2 cellular contexts compared by ENCODE assay signal in genomic region chr13:41313659-41314197, GRCh38.
TF ChIP-seq lines count a peak whose summit lies in the region.

No MANE protein-coding gene starts in this region.

TF ChIP-seq in A549, 52 proteins besides CTCF, POLR2A, EP300 and RAD21:
- TF ChIP-seq, protein P1, sequence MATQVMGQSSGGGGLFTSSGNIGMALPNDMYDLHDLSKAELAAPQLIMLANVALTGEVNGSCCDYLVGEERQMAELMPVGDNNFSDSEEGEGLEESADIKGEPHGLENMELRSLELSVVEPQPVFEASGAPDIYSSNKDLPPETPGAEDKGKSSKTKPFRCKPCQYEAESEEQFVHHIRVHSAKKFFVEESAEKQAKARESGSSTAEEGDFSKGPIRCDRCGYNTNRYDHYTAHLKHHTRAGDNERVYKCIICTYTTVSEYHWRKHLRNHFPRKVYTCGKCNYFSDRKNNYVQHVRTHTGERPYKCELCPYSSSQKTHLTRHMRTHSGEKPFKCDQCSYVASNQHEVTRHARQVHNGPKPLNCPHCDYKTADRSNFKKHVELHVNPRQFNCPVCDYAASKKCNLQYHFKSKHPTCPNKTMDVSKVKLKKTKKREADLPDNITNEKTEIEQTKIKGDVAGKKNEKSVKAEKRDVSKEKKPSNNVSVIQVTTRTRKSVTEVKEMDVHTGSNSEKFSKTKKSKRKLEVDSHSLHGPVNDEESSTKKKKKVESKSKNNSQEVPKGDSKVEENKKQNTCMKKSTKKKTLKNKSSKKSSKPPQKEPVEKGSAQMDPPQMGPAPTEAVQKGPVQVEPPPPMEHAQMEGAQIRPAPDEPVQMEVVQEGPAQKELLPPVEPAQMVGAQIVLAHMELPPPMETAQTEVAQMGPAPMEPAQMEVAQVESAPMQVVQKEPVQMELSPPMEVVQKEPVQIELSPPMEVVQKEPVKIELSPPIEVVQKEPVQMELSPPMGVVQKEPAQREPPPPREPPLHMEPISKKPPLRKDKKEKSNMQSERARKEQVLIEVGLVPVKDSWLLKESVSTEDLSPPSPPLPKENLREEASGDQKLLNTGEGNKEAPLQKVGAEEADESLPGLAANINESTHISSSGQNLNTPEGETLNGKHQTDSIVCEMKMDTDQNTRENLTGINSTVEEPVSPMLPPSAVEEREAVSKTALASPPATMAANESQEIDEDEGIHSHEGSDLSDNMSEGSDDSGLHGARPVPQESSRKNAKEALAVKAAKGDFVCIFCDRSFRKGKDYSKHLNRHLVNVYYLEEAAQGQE (IDR thresholded peaks at IDR 0.05) = no peak

TF ChIP-seq in WTC11, 78 proteins besides CTCF, POLR2A, EP300 and RAD21 (continued from another document):
- TF ChIP-seq RORB (CRISPR knock-in tag; IDR thresholded peaks at IDR 0.05) = no peak
- no peak for TF ChIP-seq NFATC4 (CRISPR knock-in tag; IDR thresholded peaks at IDR 0.05)
- TF ChIP-seq NR3C1 (CRISPR knock-in tag; conservative IDR thresholded peaks at IDR 0.05; ENCODE audit: low read depth) = no peak
- no peak for TF ChIP-seq SOX15 (CRISPR knock-in tag; IDR thresholded peaks at IDR 0.05)
- TF ChIP-seq STAT6 (CRISPR knock-in tag; conservative IDR thresholded peaks at IDR 0.05; ENCODE audit: low read depth) = no peak
- no peak for TF ChIP-seq NR2C2 (CRISPR knock-in tag; IDR thresholded peaks at IDR 0.05)
- TF ChIP-seq, protein P2, sequence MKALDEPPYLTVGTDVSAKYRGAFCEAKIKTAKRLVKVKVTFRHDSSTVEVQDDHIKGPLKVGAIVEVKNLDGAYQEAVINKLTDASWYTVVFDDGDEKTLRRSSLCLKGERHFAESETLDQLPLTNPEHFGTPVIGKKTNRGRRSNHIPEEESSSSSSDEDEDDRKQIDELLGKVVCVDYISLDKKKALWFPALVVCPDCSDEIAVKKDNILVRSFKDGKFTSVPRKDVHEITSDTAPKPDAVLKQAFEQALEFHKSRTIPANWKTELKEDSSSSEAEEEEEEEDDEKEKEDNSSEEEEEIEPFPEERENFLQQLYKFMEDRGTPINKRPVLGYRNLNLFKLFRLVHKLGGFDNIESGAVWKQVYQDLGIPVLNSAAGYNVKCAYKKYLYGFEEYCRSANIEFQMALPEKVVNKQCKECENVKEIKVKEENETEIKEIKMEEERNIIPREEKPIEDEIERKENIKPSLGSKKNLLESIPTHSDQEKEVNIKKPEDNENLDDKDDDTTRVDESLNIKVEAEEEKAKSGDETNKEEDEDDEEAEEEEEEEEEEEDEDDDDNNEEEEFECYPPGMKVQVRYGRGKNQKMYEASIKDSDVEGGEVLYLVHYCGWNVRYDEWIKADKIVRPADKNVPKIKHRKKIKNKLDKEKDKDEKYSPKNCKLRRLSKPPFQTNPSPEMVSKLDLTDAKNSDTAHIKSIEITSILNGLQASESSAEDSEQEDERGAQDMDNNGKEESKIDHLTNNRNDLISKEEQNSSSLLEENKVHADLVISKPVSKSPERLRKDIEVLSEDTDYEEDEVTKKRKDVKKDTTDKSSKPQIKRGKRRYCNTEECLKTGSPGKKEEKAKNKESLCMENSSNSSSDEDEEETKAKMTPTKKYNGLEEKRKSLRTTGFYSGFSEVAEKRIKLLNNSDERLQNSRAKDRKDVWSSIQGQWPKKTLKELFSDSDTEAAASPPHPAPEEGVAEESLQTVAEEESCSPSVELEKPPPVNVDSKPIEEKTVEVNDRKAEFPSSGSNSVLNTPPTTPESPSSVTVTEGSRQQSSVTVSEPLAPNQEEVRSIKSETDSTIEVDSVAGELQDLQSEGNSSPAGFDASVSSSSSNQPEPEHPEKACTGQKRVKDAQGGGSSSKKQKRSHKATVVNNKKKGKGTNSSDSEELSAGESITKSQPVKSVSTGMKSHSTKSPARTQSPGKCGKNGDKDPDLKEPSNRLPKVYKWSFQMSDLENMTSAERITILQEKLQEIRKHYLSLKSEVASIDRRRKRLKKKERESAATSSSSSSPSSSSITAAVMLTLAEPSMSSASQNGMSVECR (CRISPR knock-in tag; IDR thresholded peaks at IDR 0.05; ENCODE audit: borderline replicate concordance) = no peak
- no peak for TF ChIP-seq ATF1 (CRISPR knock-in tag; IDR thresholded peaks at IDR 0.05)
